Comparison of ENCODE assay signal across 8 cellular contexts in genomic region chr6:158559895-158560786, GRCh38. TPM values are rescaled to one million over a fixed set of nuclear protein-coding genes. Genes with fewer than 3 reads are reported as not detected.
DNase-seq lines count a peak whose midpoint lies in the region; ATAC-seq, FAIRE-seq and TF ChIP-seq lines count a peak whose summit lies in the region.

A gene with protein sequence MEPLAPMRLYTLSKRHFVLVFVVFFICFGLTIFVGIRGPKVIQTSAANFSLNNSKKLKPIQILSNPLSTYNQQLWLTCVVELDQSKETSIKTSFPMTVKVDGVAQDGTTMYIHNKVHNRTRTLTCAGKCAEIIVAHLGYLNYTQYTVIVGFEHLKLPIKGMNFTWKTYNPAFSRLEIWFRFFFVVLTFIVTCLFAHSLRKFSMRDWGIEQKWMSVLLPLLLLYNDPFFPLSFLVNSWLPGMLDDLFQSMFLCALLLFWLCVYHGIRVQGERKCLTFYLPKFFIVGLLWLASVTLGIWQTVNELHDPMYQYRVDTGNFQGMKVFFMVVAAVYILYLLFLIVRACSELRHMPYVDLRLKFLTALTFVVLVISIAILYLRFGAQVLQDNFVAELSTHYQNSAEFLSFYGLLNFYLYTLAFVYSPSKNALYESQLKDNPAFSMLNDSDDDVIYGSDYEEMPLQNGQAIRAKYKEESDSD (plus strand): TSS chr6:158560091. CDS start chr6:158560225, 134 bp downstream.

- no peaks in the 10 kb centered on the region for H3K36me3 ChIP-seq in H1 (ENCODE audit: control insufficient read depth in 2 of 4, insufficient read depth in 4 of 4, low read length in 3 of 4)

- peaks cover 7 to 45% of the 10 kb centered on the region in 2 experiments; a peak in 3 of 4 replicates for H3K79me2 ChIP-seq in H1 (ENCODE audit: control insufficient read depth in 1 of 2, insufficient read depth in 2 of 2, low read length in 2 of 2)

- no peaks in the 10 kb centered on the region for H3K9me3 ChIP-seq in H1 (ENCODE audit: insufficient read depth in 2 of 2, low read depth in 1 of 2, low read length in 1 of 2)

- peak within 1 kb of the TSS; percentile 97 for H4K8ac ChIP-seq in H1 (ENCODE audit: extremely low read depth, insufficient read depth, low read length)

- H3K18ac ChIP-seq in H1 (ENCODE audit: extremely low read depth, low read length) = peak within 1 kb of the TSS; percentile 66; the same call in 1 of the 2 replicates

- FAIRE-seq in H1 (lab: Jason Lieb, UNC) = no peak

- CTCF ChIA-PET in H1 (lab: Charles Lee; ENCODE audit: partially characterized antibody) = interaction anchor here (1.5 kb wide), 1 partner anchor 44 kb away, joined by 5 read pairs; no protein-coding TSS in a partner anchor

- TF ChIP-seq CTCF in H1 (IDR thresholded peaks at IDR 0.05; ENCODE audit: control extremely low read depth in 1 of 3, insufficient read depth in 1 of 3, low read depth in 1 of 3, low read length in 3 of 3) = no peak

- no peak within 1 kb of the TSS for H3K14ac ChIP-seq in H1 (ENCODE audit: insufficient read length)

- H2AK5ac ChIP-seq in H1 (ENCODE audit: low read depth, low read length) = no peak within 1 kb of the TSS

- H2AFZ ChIP-seq in H1 (ENCODE audit: low read length) = peak within 1 kb of the TSS; percentile 55

- no peak within 1 kb of the TSS for H2BK120ac ChIP-seq in H1 (replicated peaks; ENCODE audit: low read depth, low read length)

- H3K27me3 ChIP-seq in H1 (replicated peaks in 1 of 4; ENCODE audit: control insufficient read depth in 3 of 4, extremely low read depth in 1 of 4, insufficient read depth in 3 of 4, low read length in 3 of 4) = no peaks in the 10 kb centered on the region

- H4K5ac ChIP-seq in H1 (ENCODE audit: insufficient read length, low read depth, low read length) = peak within 1 kb of the TSS; percentile 69

- H3K4ac ChIP-seq in H1 (replicated peaks; ENCODE audit: insufficient read length, low read depth, low read length) = peak within 1 kb of the TSS; percentile 74

- H3K4me1 ChIP-seq in H1 (replicated peaks in 1 of 4; ENCODE audit: control insufficient read depth in 3 of 4, insufficient read depth in 4 of 4, low read length in 3 of 4) = peaks cover 5 to 9% (median 8%) of the 10 kb centered on the region in 4 experiments; a peak in 6 of 7 replicates

- peaks cover 16 to 22% of the 10 kb centered on the region in 2 experiments for H4K20me1 ChIP-seq in H1 (replicated peaks in 1 of 2; ENCODE audit: control insufficient read depth in 1 of 2, insufficient read depth in 2 of 2, low read length in 2 of 2)

- peak; percentile 94 for DNase-seq in CD1c-positive myeloid dendritic cell (ENCODE audit: extremely low spot score)
- DNase-seq in NK-92 treated with Interleukin-12 subunit alpha and Interleukin-12 subunit beta, amount 100 ng/mL, for 24 hours (lab: John Stamatoyannopoulos, UW) = peak; percentile 59
- peak; percentile 69 to 74 (median 69) for DNase-seq in activated CD8-positive, alpha-beta memory T cell treated with anti-CD3 and anti-CD28 coated beads for 48 hours (ENCODE audit: low read depth in 2 of 3, low spot score in 2 of 3)
- DNase-seq in H1 (ENCODE audit: low read depth in 1 of 2, low spot score in 2 of 2) = peak in 1 of 2 experiments; percentile 88
- DNase-seq in mesenteric fat pad (ENCODE audit: low spot score) = peak; percentile 96
- DNase-seq in stimulated activated CD8-positive, alpha-beta memory T cell treated with anti-CD3 and anti-CD28 coated beads, Interleukin-15, amount 100 ng/mL, for 24 hours (ENCODE audit: low read depth) = peak; percentile 76

- no peak within 1 kb of the TSS for H2BK15ac ChIP-seq in H1 (ENCODE audit: low read length)

- H3K4me2 ChIP-seq in H1 (ENCODE audit: insufficient read depth in 1 of 2, low read depth in 2 of 2, low read length in 2 of 2) = peak within 1 kb of the TSS; percentile 80 to 83

- H4K91ac ChIP-seq in H1 (replicated peaks; ENCODE audit: insufficient read length, low read length) = no peak within 1 kb of the TSS

- TF ChIP-seq EP300 in H1 (IDR thresholded peaks at IDR 0.05; ENCODE audit: borderline replicate concordance in 1 of 2, low read depth in 2 of 2, low read length in 2 of 2) = no peak

- H3K23me2 ChIP-seq in H1 (ENCODE audit: low read depth, low read length) = peaks cover 3% of the 10 kb centered on the region; the same call in 1 of the 2 replicates

- peaks cover 24% of the 10 kb centered on the region for H3K79me1 ChIP-seq in H1 (ENCODE audit: low read depth, low read length)

- WGBS in H1 (ENCODE audit: extremely low coverage in 1 of 2, insufficient coverage in 1 of 2, insufficient read length in 1 of 2, insufficient replicate concordance in 2 of 2, low coverage in 1 of 2, low lambda C conversion rate in 2 of 2, missing lambda C conversion rate in 1 of 2), 2 experiments = 2% methylated on average over 88 of the region's 118 CpGs; no CpG with 5 or more reads in 1 of the 2 experiments

- TF ChIP-seq RAD21 in H1 (IDR thresholded peaks at IDR 0.05 in 1 of 2, conservative IDR thresholded peaks at IDR 0.05 in 1 of 2; ENCODE audit: low read depth in 2 of 2, low read length in 2 of 2) = no peak

- no peak within 1 kb of the TSS for H2BK20ac ChIP-seq in H1 (ENCODE audit: low read length)

- H3K23ac ChIP-seq in H1 (ENCODE audit: insufficient read length) = no peak within 1 kb of the TSS

- H3K4me3 ChIP-seq in H1 (ENCODE audit: extremely low read depth in 1 of 4, insufficient read depth in 2 of 4, low read depth in 3 of 4, low read length in 4 of 4) = peak within 1 kb of the TSS; percentile 58 to 95 (median 66)

- TF ChIP-seq POLR2A in H1 (IDR thresholded peaks at IDR 0.05; ENCODE audit: control extremely low read depth in 1 of 2, low read depth in 2 of 2, low read length in 2 of 2) = peak; percentile 14 to 78

- peak; percentile 80 for ATAC-seq in GM19328 (IDR thresholded peaks at IDR 0.05; ENCODE audit: unreplicated experiment)
- ATAC-seq in HG03520 (IDR thresholded peaks at IDR 0.05; ENCODE audit: unreplicated experiment) = peak; percentile 79

- peak within 1 kb of the TSS; percentile 56 for H2BK5ac ChIP-seq in H1 (ENCODE audit: low read depth, low read length)

- H3K56ac ChIP-seq in H1 (replicated peaks; ENCODE audit: insufficient read length, low read depth, low read length) = no peak within 1 kb of the TSS

- peak within 1 kb of the TSS; percentile 56 to 92 (median 80) for H3K9ac ChIP-seq in H1 (replicated peaks in 1 of 4; ENCODE audit: extremely low read depth in 1 of 4, low read depth in 3 of 4, low read length in 3 of 4)

- H3K27ac ChIP-seq in H1 (ENCODE audit: low read depth, low read length) = peak within 1 kb of the TSS; percentile 70; the same call in 1 of the 2 replicates

- H2BK12ac ChIP-seq in H1 (ENCODE audit: low read depth, low read length) = no peak within 1 kb of the TSS

- POLR2A ChIA-PET in H1 (lab: Charles Lee; ENCODE audit: partially characterized antibody) = interaction anchor here (0.9 to 3.1 kb wide), 6 partner anchors 10 to 77 kb away, joined by 3 to 19 read pairs (median 4); no protein-coding TSS in a partner anchor

TF ChIP-seq in H1, 55 proteins besides CTCF, POLR2A, EP300 and RAD21 (continues in another document):
- TF ChIP-seq TAF1 (IDR thresholded peaks at IDR 0.05; ENCODE audit: low read depth, low read length) (peak; percentile 84), PHF8 (conservative IDR thresholded peaks at IDR 0.05; ENCODE audit: low read depth, low read length) (peak; percentile 88), ASH2L (IDR thresholded peaks at IDR 0.05; ENCODE audit: low read length) (peak; percentile 68)

RNA-seq across cellular contexts. Expression of the gene that starts here (rescaled TPM):
- total RNA-seq in H1 (2021; fragmentation: NEBNext Ultra II Directional; extraction: Animal tissue kit (Norgen Biotek cat#: 25700)) = 18.2 and 19.0 TPM in 2 replicates
- polyA plus RNA-seq in H1 (2011; rRNA removed) = 7.3 and 8.6 TPM in 2 replicates
- polyA plus RNA-seq in H1 (2011; cell fraction: cytosol; rRNA removed) = 11.3 TPM
- 10.5 TPM for polyA plus RNA-seq in H1 (2011; cell fraction: nucleus; rRNA removed)
- polyA plus RNA-seq in H1 (2012, experiment 1 of 2) = 9.2 to 13.3 TPM (median 11.6 TPM) in 4 replicates
- polyA plus RNA-seq in H1 (2012, experiment 2 of 2) = 1.0 TPM
- polyA plus RNA-seq in H1 (2013, experiment 1 of 2) = 13.3 TPM
- 13.7 TPM for polyA plus RNA-seq in H1 (2013, experiment 2 of 2)
- 15.0 and 16.7 TPM in 2 replicates for polyA minus RNA-seq in H1 (2011; rRNA and poly(A)+ RNA removed)
- 9.5 TPM for polyA minus RNA-seq in H1 (2011; cell fraction: cytosol; rRNA and poly(A)+ RNA removed)
- polyA minus RNA-seq in H1 (2011; cell fraction: nucleus; rRNA and poly(A)+ RNA removed) = 15.6 TPM
- total RNA-seq in mesenteric fat pad = 27.3 TPM
